20 cellular contexts compared by ENCODE assay signal in genomic region chr3:68986496-68987208, GRCh38. TPM values are rescaled to one million over a fixed set of nuclear protein-coding genes. Genes with fewer than 3 reads are reported as not detected.
"Had no signal": no experiment of that assay in that cellular context is flagged by ENCODE, and none has a peak within 500 bp of the region (broad histone marks: within the 10 kb centered on the region; RNA-seq: fewer than 3 reads in every experiment).

No MANE protein-coding gene starts in this region.

- H3K27ac Mint-ChIP-seq: activated naive CD8-positive, alpha-beta T cell; natural killer cell; type B pancreatic cell had no signal

- H3K36me3 ChIP-seq: colonic mucosa had no signal

- H3K4me1 ChIP-seq: body of pancreas, colonic mucosa, esophagus squamous epithelium, suprapubic skin had no signal

- H3K27me3 ChIP-seq: body of pancreas, colonic mucosa, esophagus squamous epithelium, suprapubic skin had no signal

- H3K4me3 ChIP-seq: body of pancreas, colonic mucosa, esophagus squamous epithelium, skin epidermis, suprapubic skin had no signal

- DNase-seq: activated CD4-positive, alpha-beta T cell treated with anti-CD3 and anti-CD28 coated beads for 48 hours; activated effector memory CD4-positive, alpha-beta T cell treated with anti-CD3 and anti-CD28 coated beads, Interleukin-2, amount 50 U/mL, for 16 hours; amygdala; body of pancreas; caudate nucleus; colonic mucosa; esophagus squamous epithelium; mesenchymal stem cell; natural killer cell; posterior cingulate gyrus; retina; stimulated activated CD4-positive, alpha-beta T cell treated with anti-CD3 and anti-CD28 coated beads, Interleukin-4, amount 100 ng/mL, for 24 hours; stimulated activated naive CD4-positive, alpha-beta T cell treated with Interleukin-2 at 50 U/mL for 16 hours had no signal

- H3K4me1 Mint-ChIP-seq: natural killer cell had no signal

- H3K27ac ChIP-seq: body of pancreas, colonic mucosa, esophagus squamous epithelium, skin epidermis, suprapubic skin had no signal

- H3K9me3 ChIP-seq: body of pancreas, colonic mucosa, esophagus squamous epithelium, suprapubic skin had no signal

- H3K9me3 Mint-ChIP-seq: natural killer cell, type B pancreatic cell had no signal

- H3K4me3 Mint-ChIP-seq: activated naive CD8-positive, alpha-beta T cell; natural killer cell; type B pancreatic cell had no signal

- H3K27me3 Mint-ChIP-seq: activated naive CD8-positive, alpha-beta T cell; type B pancreatic cell had no signal

- ATAC-seq: body of pancreas, natural killer cell had no signal

RNA-seq across cellular contexts. Expression of gene TAFA4, which starts 54.3 kb away (rescaled TPM):
- total RNA-seq: activated CD8-positive, alpha-beta memory T cell treated with anti-CD3 and anti-CD28 coated beads for 36 hours; fibroblast of villous mesenchyme; kidney epithelial cell; natural killer cell; suprapubic skin had no signal
